ENCODE assay signal across 20 cellular contexts in genomic region chr2:235847576-235847975, GRCh38.
"Had no signal": no experiment of that assay in that cellular context is flagged by ENCODE, and none has a peak within 500 bp of the region (broad histone marks: within the 10 kb centered on the region; RNA-seq: fewer than 3 reads in every experiment).

No MANE protein-coding gene starts in this region.

- H3K27ac ChIP-seq: RWPE1 had no signal

- H3K9ac ChIP-seq: SK-N-SH had no signal

- ATAC-seq: Panc1 had no signal

- H3K4me2 ChIP-seq: SK-N-SH had no signal

- DNase-seq: KBM-7, MV-4-11, NCI-H1048, NCI-H1105, NCI-H1417 treated with DMSO at 0.1 percent for 48 hours, NCI-H146, NCI-H1694 treated with DMSO at 0.1 percent for 48 hours, NCI-H1930, NCI-H2081, NCI-H2171, NCI-H226, NCI-H446, NCI-H510A, NCI-H524 treated with DMSO at 0.1 percent for 48 hours, NCI-H69, NCI-H774, SHP77, SK-N-SH had no signal

- H3K9me3 ChIP-seq: SK-N-SH had no signal
